Comparison of ENCODE assay signal across 12 cellular contexts in the genomic region with DNA sequence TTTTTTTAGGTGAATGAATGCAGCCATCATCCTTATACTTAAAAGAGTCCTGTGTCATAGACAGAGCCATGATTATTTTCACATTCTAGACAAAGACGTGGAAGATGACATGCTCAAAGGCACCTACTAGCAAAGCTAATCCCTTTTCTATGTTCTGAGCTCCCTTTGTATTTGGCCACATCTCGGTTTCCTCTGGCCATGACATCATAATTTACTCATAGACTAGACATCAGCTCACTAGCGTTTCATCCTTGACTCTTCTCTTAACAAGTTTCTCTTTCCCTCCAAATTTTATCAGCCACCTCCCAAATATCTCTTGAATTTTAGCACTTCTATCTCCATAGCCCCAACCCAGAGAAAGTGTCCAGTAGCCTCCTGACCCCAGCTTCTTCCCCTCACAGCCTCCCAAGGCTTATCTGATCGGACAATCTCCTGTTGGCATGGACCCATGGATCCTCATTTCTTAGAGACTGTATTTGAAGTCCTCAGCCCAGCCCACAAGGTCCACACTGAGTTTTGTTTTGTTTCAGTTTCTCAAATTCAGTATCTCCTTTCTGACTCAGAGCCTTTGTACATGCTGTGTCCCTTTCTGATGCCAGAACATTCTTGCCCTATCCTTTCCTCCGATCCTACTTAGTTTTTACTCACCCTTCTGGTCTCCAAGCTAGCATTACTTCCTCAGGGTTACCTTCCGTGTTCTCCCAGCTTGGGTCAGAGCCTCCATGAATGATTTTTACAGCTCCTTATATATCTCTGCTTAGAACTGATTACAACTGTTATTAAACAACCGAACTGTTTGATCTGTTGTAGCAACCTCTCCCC. TPM values are rescaled to one million over a fixed set of nuclear protein-coding genes. Genes with fewer than 3 reads are reported as not detected.
DNase-seq lines count a peak whose midpoint lies in the region; ATAC-seq and TF ChIP-seq lines count a peak whose summit lies in the region.
"Had no signal": no experiment of that assay in that cellular context is flagged by ENCODE, and none has a peak within 500 bp of the region (broad histone marks: within the 10 kb centered on the region; RNA-seq: fewer than 3 reads in every experiment).

No MANE protein-coding gene starts in this region.

- no peak overlapping the region for H3K4me3 ChIP-seq in choroid plexus epithelial cell (ENCODE audit: low read depth, low read length)
- H3K4me3 ChIP-seq: cardiac muscle cell had no signal

- ATAC-seq in HG02759 (IDR thresholded peaks at IDR 0.05; ENCODE audit: unreplicated experiment) (no peak), HG02884 (IDR thresholded peaks at IDR 0.05; ENCODE audit: unreplicated experiment) (no peak), HG02938 (IDR thresholded peaks at IDR 0.05; ENCODE audit: unreplicated experiment) (no peak)

- peak; percentile 16 for DNase-seq in COLO829 (ENCODE audit: low spot score)
- DNase-seq in RPMI7951 (ENCODE audit: low read depth), result peak; percentile 70
- DNase-seq in choroid plexus epithelial cell (ENCODE audit: low read depth), result peak; percentile 77
- DNase-seq in posterior vena cava (ENCODE audit: low spot score), result peak; percentile 59
- no peak for DNase-seq in middle frontal gyrus (ENCODE audit: extremely low spot score, low spot score)
- DNase-seq: DMS153, NCI-H526, occipital lobe had no signal

- TF ChIP-seq CTCF in choroid plexus epithelial cell (conservative IDR thresholded peaks at IDR 0.05; ENCODE audit: low read depth, low read length), result no peak

- intact Hi-C loops in posterior vena cava (cut with DNase I), result loop anchor here in 1 of 2 donors (10.0 kb wide), 1 partner anchor 118 kb away; a partner anchor contains a TSS

RNA-seq across cellular contexts. Expression of a gene that starts 33.0 kb away (rescaled TPM):
- not detected in 2 replicates for total RNA-seq in RPMI7951 (2014; rRNA removed; shearing (Covaris generic))
- not detected for total RNA-seq in posterior vena cava
- total RNA-seq: cardiac muscle cell, occipital lobe had no signal

RNA-seq across cellular contexts. Expression of a gene that starts 55.9 kb away (rescaled TPM):
- total RNA-seq in RPMI7951 (2014; rRNA removed; shearing (Covaris generic)), result 229 and 247 TPM in 2 replicates
- 10 to 100 TPM; 35.1 to 52.2 TPM for total RNA-seq in posterior vena cava
